ENCODE assay signal across 18 cellular contexts in the genomic region with DNA sequence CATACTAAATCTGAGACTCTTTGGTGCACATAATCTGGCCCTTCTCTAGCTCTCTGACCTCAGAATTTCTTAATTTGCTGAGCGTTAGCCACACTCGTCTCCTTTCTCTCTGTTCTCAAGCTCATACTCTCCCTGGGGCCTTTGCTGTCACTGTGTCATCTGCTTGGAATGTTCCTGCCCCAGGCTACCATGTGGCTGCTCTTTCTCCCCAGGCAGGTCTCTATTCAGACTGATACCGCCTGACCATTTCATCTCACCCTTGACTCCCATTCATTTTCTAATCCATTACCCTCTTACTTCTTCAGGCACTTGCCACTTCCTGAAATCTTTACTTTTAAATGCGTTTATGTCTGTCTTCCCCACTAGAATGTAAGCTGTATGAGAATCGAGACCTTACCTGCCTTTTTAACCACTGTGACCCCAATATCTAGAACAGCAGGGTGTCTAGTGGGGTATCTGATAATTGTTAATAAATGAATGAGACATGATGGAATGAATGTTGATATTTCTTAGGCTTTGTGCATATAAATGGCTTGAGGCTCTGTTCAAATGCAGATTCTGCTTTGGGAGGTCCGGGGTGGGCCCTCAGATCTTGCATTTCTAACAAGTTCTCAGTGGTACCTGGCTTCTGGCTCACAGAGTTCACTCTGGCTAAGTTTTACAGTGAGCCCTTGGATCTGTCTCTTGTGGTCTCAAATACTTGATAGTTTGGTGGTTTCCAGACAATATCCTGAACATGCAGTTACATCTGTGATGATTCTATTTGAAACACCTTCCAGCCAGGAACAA.
A peak's percentile ranks its signal among the peaks of the same experiment; 100 is the strongest.
DNase-seq lines count a peak whose midpoint lies in the region; ATAC-seq and TF ChIP-seq lines count a peak whose summit lies in the region.
"Had no signal": no experiment of that assay in that cellular context is flagged by ENCODE, and none has a peak within 500 bp of the region (broad histone marks: within the 10 kb centered on the region; RNA-seq: fewer than 3 reads in every experiment).

No MANE protein-coding gene starts in this region.

- no peak overlapping the region for H3K4me3 Mint-ChIP-seq in stimulated activated effector memory CD8-positive, alpha-beta T cell treated with anti-CD3 and anti-CD28 coated beads, Interleukin-12 subunit alpha, Interleukin-12 subunit beta, amount 100 ng/mL, for 72 hours
- no peak overlapping the region for H3K4me3 Mint-ChIP-seq in MCF 10A (ENCODE audit: unreplicated experiment)
- H3K4me3 Mint-ChIP-seq: activated CD8-positive, alpha-beta T cell treated with anti-CD3 and anti-CD28 coated beads, Interleukin-2, amount 10 ng/mL, durations not matched to agents 7 days and 5 days; dendritic cell treated with granulocyte-macrophage colony-stimulating factor and Interleukin-4, amounts not matched to agents 40 ng/mL and 50 ng/mL, for 4 days; memory B cell had no signal

- intact Hi-C loops in cardiac septum (cut with DNase I) (no loop called here), right cardiac atrium (cut with DNase I) (no loop called here), MCF 10A (cut with micrococcal nuclease) (no loop called here)

- no peaks in the 10 kb centered on the region for H3K27me3 Mint-ChIP-seq in MCF 10A (ENCODE audit: insufficient read depth, unreplicated experiment)
- H3K27me3 Mint-ChIP-seq: dendritic cell treated with granulocyte-macrophage colony-stimulating factor and Interleukin-4, amounts not matched to agents 40 ng/mL and 50 ng/mL, for 4 days had no signal

- H3K4me1 ChIP-seq in right cardiac atrium (ENCODE audit: control insufficient read depth, insufficient read depth, low read length), result no peaks in the 10 kb centered on the region
- H3K4me1 ChIP-seq: ascending aorta, SJSA1, vagina had no signal

- no peak overlapping the region for H3K27ac ChIP-seq in right cardiac atrium (ENCODE audit: low read length)
- H3K27ac ChIP-seq: ascending aorta, HL-60, SJSA1, vagina had no signal

- no peaks in the 10 kb centered on the region for H3K9me3 ChIP-seq in right cardiac atrium (ENCODE audit: control insufficient read depth, low read length)
- H3K9me3 ChIP-seq: ascending aorta, SJSA1, vagina had no signal

- CTCF ChIA-PET in MCF 10A (lab: Yijun Ruan, JAX), result interaction anchor here (0.6 kb wide), 2 partner anchors 10 to 16 kb away, joined by 3 to 4 read pairs; no protein-coding TSS in a partner anchor

- DNase-seq in cardiac septum (ENCODE audit: low spot score) (peak; percentile 53), right cardiac atrium (no peak), NCI-H226 (peak; percentile 49), glomerular visceral epithelial cell (ENCODE audit: extremely low spot score) (peak; percentile 23), MCF 10A (ENCODE audit: unreplicated experiment) (no peak)
- DNase-seq in stimulated activated effector memory CD8-positive, alpha-beta T cell treated with anti-CD3 and anti-CD28 coated beads, Interleukin-12 subunit alpha, Interleukin-12 subunit beta, amount 100 ng/mL, for 72 hours (ENCODE audit: low spot score in 2 of 2), result no peak
- DNase-seq: activated CD8-positive, alpha-beta T cell treated with anti-CD3 and anti-CD28 coated beads, Interleukin-2, amount 10 ng/mL, durations not matched to agents 7 days and 5 days; stimulated activated naive CD4-positive, alpha-beta T cell treated with Interleukin-2 at 50 U/mL for 16 hours had no signal

- H3K4me1 Mint-ChIP-seq in stimulated activated effector memory CD8-positive, alpha-beta T cell treated with anti-CD3 and anti-CD28 coated beads, Interleukin-12 subunit alpha, Interleukin-12 subunit beta, amount 100 ng/mL, for 72 hours, result no peaks in the 10 kb centered on the region
- no peaks in the 10 kb centered on the region for H3K4me1 Mint-ChIP-seq in MCF 10A (ENCODE audit: insufficient read depth, unreplicated experiment)
- H3K4me1 Mint-ChIP-seq: memory B cell had no signal

- no peak for TF ChIP-seq CTCF in MCF 10A (IDR thresholded peaks at IDR 0.05; ENCODE audit: unreplicated experiment)

- no peak for ATAC-seq in right cardiac atrium
- ATAC-seq in stimulated activated effector memory CD8-positive, alpha-beta T cell treated with anti-CD3 and anti-CD28 coated beads, Interleukin-12 subunit alpha, Interleukin-12 subunit beta, amount 100 ng/mL, for 72 hours, result peak; percentile 50
- no peak for ATAC-seq in HG02623 (IDR thresholded peaks at IDR 0.05; ENCODE audit: unreplicated experiment)
- no peak for ATAC-seq in GM19351 (IDR thresholded peaks at IDR 0.05; ENCODE audit: unreplicated experiment)
- ATAC-seq: activated CD8-positive, alpha-beta T cell treated with anti-CD3 and anti-CD28 coated beads, Interleukin-2, amount 10 ng/mL, durations not matched to agents 7 days and 5 days had no signal

- BruUV-seq in MCF 10A (replicated peaks; lab: Mats Ljungman, UMichigan), result no TSS peak

- no peak overlapping the region for H3K4me3 ChIP-seq in right cardiac atrium (ENCODE audit: low read length)
- H3K4me3 ChIP-seq: ascending aorta, SJSA1, skin epidermis, vagina had no signal

- 71% methylated on average over 6 of the region's 6 CpGs for WGBS in right cardiac atrium

- no peaks in the 10 kb centered on the region for H3K27me3 ChIP-seq in right cardiac atrium (ENCODE audit: control insufficient read depth, insufficient read depth)
- H3K27me3 ChIP-seq: ascending aorta, SJSA1, vagina had no signal

- no peak overlapping the region for H3K27ac Mint-ChIP-seq in stimulated activated effector memory CD8-positive, alpha-beta T cell treated with anti-CD3 and anti-CD28 coated beads, Interleukin-12 subunit alpha, Interleukin-12 subunit beta, amount 100 ng/mL, for 72 hours
- H3K27ac Mint-ChIP-seq in MCF 10A (ENCODE audit: low read depth, unreplicated experiment), result no peak overlapping the region
- H3K27ac Mint-ChIP-seq: activated CD8-positive, alpha-beta T cell treated with anti-CD3 and anti-CD28 coated beads, Interleukin-2, amount 10 ng/mL, durations not matched to agents 7 days and 5 days; activated T-helper 2 cell treated with anti-CD3 and anti-CD28 coated beads, Interferon-gamma antibody, Interleukin-2, Interleukin-4, amounts not matched to agents 10 μg/mL and 5 μg/mL and 100 μg/mL, durations not matched to agents 14 hours and 24 hours and 36 hours; dendritic cell treated with granulocyte-macrophage colony-stimulating factor and Interleukin-4, amounts not matched to agents 40 ng/mL and 50 ng/mL, for 4 days; memory B cell had no signal

- H3K9me3 Mint-ChIP-seq in stimulated activated effector memory CD8-positive, alpha-beta T cell treated with anti-CD3 and anti-CD28 coated beads, Interleukin-12 subunit alpha, Interleukin-12 subunit beta, amount 100 ng/mL, for 72 hours, result peaks cover 3% of the 10 kb centered on the region
- peaks cover 10% of the 10 kb centered on the region for H3K9me3 Mint-ChIP-seq in MCF 10A (ENCODE audit: unreplicated experiment)

- POLR2A ChIA-PET in MCF 10A (lab: Yijun Ruan, JAX), result no interaction called here

- no peaks in the 10 kb centered on the region for H3K36me3 Mint-ChIP-seq in stimulated activated effector memory CD8-positive, alpha-beta T cell treated with anti-CD3 and anti-CD28 coated beads, Interleukin-12 subunit alpha, Interleukin-12 subunit beta, amount 100 ng/mL, for 72 hours
- H3K36me3 Mint-ChIP-seq in MCF 10A (ENCODE audit: insufficient read depth, unreplicated experiment), result no peaks in the 10 kb centered on the region

Comparison
In these comparisons a context has a peak if more than half of its experiments do, and no peak if none do; other contexts are left out.
1. DNase-seq: peak in cardiac septum (single experiment), NCI-H226 (single experiment) and glomerular visceral epithelial cell (single experiment); none in right cardiac atrium (0 of 3), stimulated activated effector memory CD8-positive, alpha-beta T cell treated with anti-CD3 and anti-CD28 coated beads, Interleukin-12 subunit alpha, Interleukin-12 subunit beta, amount 100 ng/mL, for 72 hours (0 of 2) and MCF 10A (single experiment).